In the genomic region with DNA sequence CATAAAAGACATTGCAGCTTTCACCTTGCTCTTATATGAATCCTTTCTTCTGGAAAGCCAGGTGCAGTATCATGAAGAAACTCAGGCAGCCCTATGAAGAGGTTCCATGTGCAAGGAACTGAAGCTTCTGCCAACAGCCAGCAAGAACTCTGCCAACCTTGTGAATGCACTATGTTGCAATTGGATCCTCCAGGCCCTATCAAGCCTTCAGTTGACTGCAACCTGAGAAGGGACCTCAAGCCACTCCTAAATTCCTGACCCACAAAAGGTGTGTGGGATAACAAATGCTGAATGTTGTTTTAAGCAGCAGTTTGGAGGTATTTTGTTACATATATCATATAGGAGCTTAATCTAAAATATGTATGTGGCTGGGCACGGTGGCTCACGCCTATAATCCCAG, we compare ENCODE assay signal across 23 cellular contexts.
DNase-seq lines count a peak whose midpoint lies in the region; ATAC-seq, FAIRE-seq and TF ChIP-seq lines count a peak whose summit lies in the region.
"Had no signal": no experiment of that assay in that cellular context is flagged by ENCODE, and none has a peak within 500 bp of the region (broad histone marks: within the 10 kb centered on the region; RNA-seq: fewer than 3 reads in every experiment).

No MANE protein-coding gene starts in this region.

- no peak overlapping the region for H2BK5ac ChIP-seq in trophoblast cell (ENCODE audit: low read depth, low read length, poor library complexity)

- H3K4ac ChIP-seq in trophoblast cell (ENCODE audit: low read depth, low read length): no peak overlapping the region

- ATAC-seq in left ventricle myocardium superior (peak; percentile 57), GM21786 (IDR thresholded peaks at IDR 0.05; ENCODE audit: unreplicated experiment) (no peak)
- ATAC-seq: activated CD8-positive, alpha-beta T cell treated with anti-CD3 and anti-CD28 coated beads, Interleukin-2, amount 10 ng/mL, durations not matched to agents 7 days and 5 days; activated naive CD4-positive, alpha-beta T cell treated with anti-CD3 and anti-CD28 coated beads, Interleukin-2, amount 50 U/mL, for 72 hours; gastroesophageal sphincter; sciatic nerve had no signal

- H3K4me2 ChIP-seq in keratinocyte (ENCODE audit: control insufficient read depth, extremely low read depth, insufficient read depth, low read depth, low read length) (no peak overlapping the region), trophoblast cell (ENCODE audit: low read length) (no peak overlapping the region)

- H2AFZ ChIP-seq in keratinocyte (ENCODE audit: control insufficient read depth, low read length): no peak overlapping the region
- no peak overlapping the region for H2AFZ ChIP-seq in trophoblast cell (ENCODE audit: insufficient read depth, low read length, poor library complexity)

- H2BK12ac ChIP-seq in trophoblast cell (ENCODE audit: low read length): no peak overlapping the region

- POLR2A ChIA-PET in RWPE1 (lab: Yijun Ruan, JAX; ENCODE audit: low non-redundant PET): no interaction called here

- H3K27me3 ChIP-seq in keratinocyte (ENCODE audit: control insufficient read depth, extremely low read depth, insufficient read depth, low read length) (no peaks in the 10 kb centered on the region), trophoblast cell (ENCODE audit: insufficient read depth, low read length) (no peaks in the 10 kb centered on the region)
- H3K27me3 ChIP-seq: gastroesophageal sphincter, upper lobe of left lung had no signal

- intact Hi-C loops in left ventricle myocardium superior (cut with micrococcal nuclease): no loop called here
- intact Hi-C loops in cardiac septum (cut with DNase I): no loop called here

- dilution Hi-C loops in keratinocyte (cut with MboI; ENCODE audit: extremely low pct_ligation_motif_present, low sequenced_read_pairs): loop anchor here (25.0 kb wide), 1 partner anchor 96 kb away; no protein-coding TSS in a partner anchor

- H3K4me3 ChIP-seq in keratinocyte (ENCODE audit: control insufficient read depth in 2 of 3, extremely low read depth in 1 of 3, insufficient read depth in 2 of 3, low read depth in 1 of 3, low read length in 3 of 3) (no peak overlapping the region), trophoblast cell (ENCODE audit: low read depth, low read length) (no peak overlapping the region)
- H3K4me3 ChIP-seq: coronary artery, gastroesophageal sphincter, left ventricle myocardium inferior, upper lobe of left lung had no signal

- WGBS in trophoblast cell (ENCODE audit: extremely low coverage, insufficient coverage, insufficient read length): no CpG with 5 or more reads among the region's 2 CpGs

- no peak overlapping the region for H3K18ac ChIP-seq in trophoblast cell (ENCODE audit: low read length)

- no peak overlapping the region for H3K23ac ChIP-seq in trophoblast cell (ENCODE audit: low read length)

- H4K20me1 ChIP-seq in keratinocyte (ENCODE audit: control insufficient read depth, extremely low read depth, insufficient read depth, low read length): no peaks in the 10 kb centered on the region

- no peaks in the 10 kb centered on the region for H3K79me1 ChIP-seq in trophoblast cell (ENCODE audit: low read length)

- H3K36me3 ChIP-seq in keratinocyte (ENCODE audit: control insufficient read depth in 2 of 2, extremely low read depth in 1 of 2, insufficient read depth in 2 of 2, low read length in 2 of 2) (no peaks in the 10 kb centered on the region), trophoblast cell (ENCODE audit: control insufficient read depth in 1 of 2, insufficient read depth in 2 of 2, low read length in 2 of 2) (no peaks in the 10 kb centered on the region)
- H3K36me3 ChIP-seq: gastroesophageal sphincter, left ventricle myocardium inferior, upper lobe of left lung had no signal

- no peak for TF ChIP-seq CTCF in RWPE1 (conservative IDR thresholded peaks at IDR 0.05; ENCODE audit: low read depth)
- no peak for TF ChIP-seq CTCF in keratinocyte (optimal IDR thresholded peaks at IDR 0.05 in 1 of 3, IDR thresholded peaks at IDR 0.05 in 1 of 3, conservative IDR thresholded peaks at IDR 0.05 in 1 of 3; ENCODE audit: extremely low read depth in 1 of 3, insufficient read depth in 2 of 3, low read length in 3 of 3)

- no peak overlapping the region for H4K12ac ChIP-seq in trophoblast cell (ENCODE audit: low read depth, low read length)

- H3K9ac ChIP-seq in keratinocyte (ENCODE audit: control insufficient read depth, extremely low read depth, insufficient read depth, low read length) (no peak overlapping the region), trophoblast cell (ENCODE audit: low read length) (no peak overlapping the region)

- no peak overlapping the region for H4K8ac ChIP-seq in trophoblast cell (ENCODE audit: low read depth, low read length)

- CTCF ChIA-PET in RWPE1 (lab: Yijun Ruan, JAX): interaction anchor here (0.6 kb wide), 1 partner anchor 42 kb away, joined by 4 read pairs; no protein-coding TSS in a partner anchor

- FAIRE-seq in keratinocyte (lab: Jason Lieb, UNC): peak; percentile 51

- no peak overlapping the region for H2BK120ac ChIP-seq in trophoblast cell (ENCODE audit: insufficient read depth, low read length, poor library complexity)

- H3K9me3 ChIP-seq in keratinocyte (ENCODE audit: control insufficient read depth, low read depth, low read length) (no peaks in the 10 kb centered on the region), trophoblast cell (ENCODE audit: insufficient read depth, low read depth, low read length) (peaks cover 1% of the 10 kb centered on the region)

- H3K4me1 ChIP-seq in keratinocyte (ENCODE audit: control insufficient read depth, extremely low read depth, insufficient read depth, low read length) (no peaks in the 10 kb centered on the region), trophoblast cell (ENCODE audit: control insufficient read depth in 1 of 2, insufficient read depth in 2 of 2, low read length in 2 of 2) (peaks cover 0 to 2% of the 10 kb centered on the region in 2 experiments)

- no peaks in the 10 kb centered on the region for H3K9me1 ChIP-seq in keratinocyte (ENCODE audit: control insufficient read depth, extremely low read depth, insufficient read depth, low read length)

- H3K14ac ChIP-seq in trophoblast cell (ENCODE audit: low read length): no peak overlapping the region

- no peak overlapping the region for H4K91ac ChIP-seq in trophoblast cell (ENCODE audit: low read depth, low read length)

- H3K79me2 ChIP-seq in keratinocyte (ENCODE audit: control insufficient read depth, insufficient read depth, low read length) (no peaks in the 10 kb centered on the region), trophoblast cell (ENCODE audit: control insufficient read depth, insufficient read depth, low read length, poor library complexity) (no peaks in the 10 kb centered on the region)

- no peak overlapping the region for H2AK5ac ChIP-seq in trophoblast cell (ENCODE audit: low read length)

- DNase-seq in left ventricle myocardium superior (no peak), cardiac septum (ENCODE audit: low spot score) (no peak), RWPE1 (ENCODE audit: low spot score) (peak; percentile 51), keratinocyte (ENCODE audit: low read depth, low spot score) (no peak), NOMO-1 (lab: John Stamatoyannopoulos, UW; ENCODE audit: unreplicated experiment in 2 of 2) (no peak), trophoblast cell (no peak), islet precursor cell (no peak)
- DNase-seq: activated CD8-positive, alpha-beta T cell treated with anti-CD3 and anti-CD28 coated beads, Interleukin-2, amount 10 ng/mL, durations not matched to agents 7 days and 5 days; activated T-cell treated with anti-CD3 and anti-CD28 coated beads, Interleukin-2, amount 50 U/mL, for 48 hours; CD4-positive, CD25-positive, alpha-beta regulatory T cell; GOT3; KBM-7; left ventricle myocardium inferior; MV-4-11; NCI-H345; SIG-M5; stimulated activated naive CD4-positive, alpha-beta T cell had no signal

- H3K27ac ChIP-seq in RWPE1: peak overlapping the region; percentile 71
- H3K27ac ChIP-seq in keratinocyte (ENCODE audit: control insufficient read depth, insufficient read depth, low read length): no peak overlapping the region
- H3K27ac ChIP-seq in trophoblast cell (ENCODE audit: low read depth, low read length): no peak overlapping the region
- H3K27ac ChIP-seq: coronary artery, gastroesophageal sphincter, left ventricle myocardium inferior, upper lobe of left lung had no signal
